ENCODE assay signal across 24 cellular contexts in the genomic region with DNA sequence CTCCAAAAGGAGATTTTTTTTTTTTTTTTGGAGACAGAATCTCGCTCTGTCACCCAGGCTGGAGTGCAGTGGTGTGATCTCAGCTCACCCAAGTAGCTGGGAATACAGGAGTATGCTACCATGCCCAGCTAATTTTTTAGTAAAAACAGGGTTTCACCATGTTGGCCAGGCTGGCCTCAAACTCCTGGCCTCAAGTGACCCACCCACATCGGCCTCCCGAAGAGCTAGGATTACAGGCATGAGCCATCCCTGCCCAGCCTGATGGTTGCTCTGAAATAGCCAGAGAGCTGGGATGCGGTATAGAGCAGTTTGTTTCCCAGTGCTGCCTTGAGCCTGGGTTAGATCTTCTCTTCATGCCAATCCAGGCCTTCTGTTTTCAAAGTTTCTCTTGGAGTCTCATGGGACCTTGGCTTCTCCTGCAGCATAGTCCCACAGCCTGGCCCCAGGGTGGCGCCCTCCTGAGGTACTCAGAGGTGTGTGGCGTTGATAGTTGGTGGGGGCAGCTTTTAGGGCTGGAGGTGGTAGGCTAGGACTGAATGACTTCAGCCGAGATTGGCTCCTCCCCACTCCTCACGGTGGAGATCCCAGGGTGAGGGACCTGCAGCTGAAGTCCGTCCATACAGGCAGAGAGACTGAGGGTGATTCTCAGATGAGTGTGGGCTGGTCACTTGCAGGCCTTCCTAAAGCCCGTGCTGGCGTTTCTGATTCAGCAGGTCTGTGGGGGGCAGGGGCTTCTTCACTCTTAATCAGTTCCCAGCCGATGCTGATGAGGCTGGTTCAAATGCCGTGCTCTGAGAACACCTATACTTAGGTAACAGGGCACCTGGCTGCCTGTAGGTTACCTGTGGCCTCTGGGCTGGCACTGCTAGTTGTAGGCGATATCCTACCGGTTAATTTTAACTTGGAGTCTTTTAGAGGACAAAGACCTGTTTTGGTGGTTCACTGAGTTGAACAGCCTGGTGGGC. TPM values are rescaled to one million over a fixed set of nuclear protein-coding genes. Genes with fewer than 3 reads are reported as not detected.
DNase-seq lines count a peak whose midpoint lies in the region; ATAC-seq and TF ChIP-seq lines count a peak whose summit lies in the region.
"Had no signal": no experiment of that assay in that cellular context is flagged by ENCODE, and none has a peak within 500 bp of the region (broad histone marks: within the 10 kb centered on the region; RNA-seq: fewer than 3 reads in every experiment).

No MANE protein-coding gene starts in this region.

- no peak overlapping the region for H3K4me3 ChIP-seq in stomach
- H3K4me3 ChIP-seq: dorsolateral prefrontal cortex, GM23248, MG63, skin epidermis, tibial nerve had no signal

- no peaks in the 10 kb centered on the region for H3K27me3 Mint-ChIP-seq in activated CD4-positive, alpha-beta T cell treated with anti-CD3 and anti-CD28 coated beads, Interleukin-2, amount 10 ng/mL, durations not matched to agents 7 days and 5 days
- H3K27me3 Mint-ChIP-seq: activated naive CD8-positive, alpha-beta T cell treated with anti-CD3 and anti-CD28 coated beads for 36 hours had no signal

- POLR2A ChIA-PET in activated CD4-positive, alpha-beta T cell treated with anti-CD3 and anti-CD28 coated beads, Interleukin-2, amount 10 ng/mL, durations not matched to agents 7 days and 5 days (lab: Charles Lee), result no interaction called here

- intact Hi-C loops in stomach (cut with DNase I; ENCODE audit: low total_unique reads), result no loop called here

- 79 to 87% (median 85%) methylated on average over 10 to 15 of the region's 15 CpGs for WGBS in stomach, 5 donors

- no peak overlapping the region for H3K27ac ChIP-seq in stomach
- H3K27ac ChIP-seq: dorsolateral prefrontal cortex, GM23248, parathyroid adenoma, skin epidermis, tibial nerve had no signal

- no peak for TF ChIP-seq EP300 in stomach (IDR thresholded peaks at IDR 0.05)

- no peak for TF ChIP-seq CTCF in stomach (IDR thresholded peaks at IDR 0.05)

- CTCF ChIA-PET in activated CD4-positive, alpha-beta T cell treated with anti-CD3 and anti-CD28 coated beads, Interleukin-2, amount 10 ng/mL, durations not matched to agents 7 days and 5 days (lab: Charles Lee), result no interaction called here

- H3K4me1 Mint-ChIP-seq in activated CD4-positive, alpha-beta T cell treated with anti-CD3 and anti-CD28 coated beads, Interleukin-2, amount 10 ng/mL, durations not matched to agents 7 days and 5 days, result no peaks in the 10 kb centered on the region
- H3K4me1 Mint-ChIP-seq: activated CD4-positive, alpha-beta T cell treated with anti-CD3 and anti-CD28 coated beads, Interleukin-2, amount 10 ng/mL, durations not matched to agents 24 days and 14 days; activated naive CD8-positive, alpha-beta T cell treated with anti-CD3 and anti-CD28 coated beads for 36 hours; CD4-positive, alpha-beta memory T cell had no signal

- H3K27me3 ChIP-seq in stomach, result no peaks in the 10 kb centered on the region
- H3K27me3 ChIP-seq: dorsolateral prefrontal cortex, MG63, tibial nerve had no signal

- DNase-seq in activated CD4-positive, alpha-beta T cell treated with anti-CD3 and anti-CD28 coated beads, Interleukin-2, amount 10 ng/mL, durations not matched to agents 7 days and 5 days, result no peak
- no peak for DNase-seq in activated CD4-positive, alpha-beta T cell treated with anti-CD3 and anti-CD28 coated beads for 4 hours
- DNase-seq in NCI-H69 (lab: John Stamatoyannopoulos, UW) (peak; percentile 6), iPS-NIHi11 (ENCODE audit: low spot score) (peak; percentile 74), stomach (peak; percentile 14), NOMO-1 treated with DMSO at 0.1 percent for 48 hours (lab: John Stamatoyannopoulos, UW; ENCODE audit: unreplicated experiment) (no peak), EL (no peak)
- DNase-seq: activated CD4-positive, alpha-beta T cell treated with anti-CD3 and anti-CD28 coated beads, Interleukin-2, amount 10 ng/mL, durations not matched to agents 24 days and 14 days; activated naive CD8-positive, alpha-beta T cell treated with anti-CD3 and anti-CD28 coated beads for 36 hours; activated T-cell treated with anti-CD3 and anti-CD28 coated beads, Interleukin-2, amount 50 U/mL, for 4 hours; CD4-positive, alpha-beta memory T cell; DMS79 treated with DMSO at 0.1 percent for 48 hours; glutamatergic neuron; GM23248; MG63; NCI-H1694 treated with DMSO at 0.1 percent for 48 hours; T1000 had no signal

- ATAC-seq in GM19351 (IDR thresholded peaks at IDR 0.05; ENCODE audit: unreplicated experiment), result no peak
- ATAC-seq: activated T-cell treated with anti-CD3 and anti-CD28 coated beads, Interleukin-2, amount 50 U/mL, for 4 hours; esophagus mucosa had no signal

- no peaks in the 10 kb centered on the region for H3K4me1 ChIP-seq in stomach
- H3K4me1 ChIP-seq: parathyroid adenoma, tibial nerve had no signal

- peak overlapping the region; percentile 9 for H3K27ac Mint-ChIP-seq in activated CD4-positive, alpha-beta T cell treated with anti-CD3 and anti-CD28 coated beads, Interleukin-2, amount 10 ng/mL, durations not matched to agents 7 days and 5 days
- H3K27ac Mint-ChIP-seq: activated CD4-positive, alpha-beta T cell treated with anti-CD3 and anti-CD28 coated beads, Interleukin-2, amount 10 ng/mL, durations not matched to agents 24 days and 14 days; activated naive CD8-positive, alpha-beta T cell treated with anti-CD3 and anti-CD28 coated beads for 36 hours had no signal

- H3K36me3 Mint-ChIP-seq in activated CD4-positive, alpha-beta T cell treated with anti-CD3 and anti-CD28 coated beads, Interleukin-2, amount 10 ng/mL, durations not matched to agents 7 days and 5 days (ENCODE audit: low read depth), result no peaks in the 10 kb centered on the region
- H3K36me3 Mint-ChIP-seq: activated naive CD8-positive, alpha-beta T cell treated with anti-CD3 and anti-CD28 coated beads for 36 hours; CD4-positive, alpha-beta memory T cell had no signal

- TF ChIP-seq POLR2A in stomach (IDR thresholded peaks at IDR 0.05), result no peak

- H3K36me3 ChIP-seq in stomach, result no peaks in the 10 kb centered on the region
- H3K36me3 ChIP-seq: MG63, tibial nerve had no signal

- no peak overlapping the region for H3K4me3 Mint-ChIP-seq in activated CD4-positive, alpha-beta T cell treated with anti-CD3 and anti-CD28 coated beads, Interleukin-2, amount 10 ng/mL, durations not matched to agents 7 days and 5 days
- H3K4me3 Mint-ChIP-seq: activated CD4-positive, alpha-beta T cell treated with anti-CD3 and anti-CD28 coated beads, Interleukin-2, amount 10 ng/mL, durations not matched to agents 24 days and 14 days; activated naive CD8-positive, alpha-beta T cell treated with anti-CD3 and anti-CD28 coated beads for 36 hours; activated T-cell treated with anti-CD3 and anti-CD28 coated beads, Interleukin-2, amount 50 U/mL, for 4 hours; CD4-positive, alpha-beta memory T cell had no signal

- H3K9me3 Mint-ChIP-seq in activated CD4-positive, alpha-beta T cell treated with anti-CD3 and anti-CD28 coated beads, Interleukin-2, amount 10 ng/mL, durations not matched to agents 7 days and 5 days, result no peaks in the 10 kb centered on the region
- H3K9me3 Mint-ChIP-seq: activated CD4-positive, alpha-beta T cell treated with anti-CD3 and anti-CD28 coated beads, Interleukin-2, amount 10 ng/mL, durations not matched to agents 24 days and 14 days; activated naive CD8-positive, alpha-beta T cell treated with anti-CD3 and anti-CD28 coated beads for 36 hours; activated T-cell treated with anti-CD3 and anti-CD28 coated beads, Interleukin-2, amount 50 U/mL, for 4 hours; CD4-positive, alpha-beta memory T cell had no signal

- no peaks in the 10 kb centered on the region for H3K9me3 ChIP-seq in stomach
- H3K9me3 ChIP-seq: MG63, tibial nerve had no signal

RNA-seq across cellular contexts. Expression of a gene that starts 52.0 kb away (rescaled TPM):
- not detected for total RNA-seq in activated CD4-positive, alpha-beta T cell treated with anti-CD3 and anti-CD28 coated beads, Interleukin-2, amount 10 ng/mL, durations not matched to agents 7 days and 5 days
- total RNA-seq in stomach, result under 1 TPM in 1 of 5 donors, not detected in 4; 0.37 TPM
- polyA plus RNA-seq in stomach, result 1 to 10 TPM in 2 of 3 donors, under 1 TPM in 1; 0.25 to 1.8 (median 1.8) TPM
- total RNA-seq: activated CD4-positive, alpha-beta T cell treated with anti-CD3 and anti-CD28 coated beads, Interleukin-2, amount 10 ng/mL, durations not matched to agents 24 days and 14 days; CD4-positive, alpha-beta memory T cell; GM23248; SK-MEL-5; tibial nerve had no signal
- polyA plus RNA-seq: GM23248 had no signal

Comparison
In these comparisons a context has a peak if more than half of its experiments do, and no peak if none do; other contexts are left out.
1. DNase-seq: peak in NCI-H69 (single experiment), iPS-NIHi11 (single experiment) and stomach (single experiment); none in activated CD4-positive, alpha-beta T cell treated with anti-CD3 and anti-CD28 coated beads, Interleukin-2, amount 10 ng/mL, durations not matched to agents 7 days and 5 days (single experiment), activated CD4-positive, alpha-beta T cell treated with anti-CD3 and anti-CD28 coated beads for 4 hours (0 of 2), NOMO-1 treated with DMSO at 0.1 percent for 48 hours (single experiment) and EL (single experiment).